Comparison of ENCODE assay signal across 8 cellular contexts in the genomic region with DNA sequence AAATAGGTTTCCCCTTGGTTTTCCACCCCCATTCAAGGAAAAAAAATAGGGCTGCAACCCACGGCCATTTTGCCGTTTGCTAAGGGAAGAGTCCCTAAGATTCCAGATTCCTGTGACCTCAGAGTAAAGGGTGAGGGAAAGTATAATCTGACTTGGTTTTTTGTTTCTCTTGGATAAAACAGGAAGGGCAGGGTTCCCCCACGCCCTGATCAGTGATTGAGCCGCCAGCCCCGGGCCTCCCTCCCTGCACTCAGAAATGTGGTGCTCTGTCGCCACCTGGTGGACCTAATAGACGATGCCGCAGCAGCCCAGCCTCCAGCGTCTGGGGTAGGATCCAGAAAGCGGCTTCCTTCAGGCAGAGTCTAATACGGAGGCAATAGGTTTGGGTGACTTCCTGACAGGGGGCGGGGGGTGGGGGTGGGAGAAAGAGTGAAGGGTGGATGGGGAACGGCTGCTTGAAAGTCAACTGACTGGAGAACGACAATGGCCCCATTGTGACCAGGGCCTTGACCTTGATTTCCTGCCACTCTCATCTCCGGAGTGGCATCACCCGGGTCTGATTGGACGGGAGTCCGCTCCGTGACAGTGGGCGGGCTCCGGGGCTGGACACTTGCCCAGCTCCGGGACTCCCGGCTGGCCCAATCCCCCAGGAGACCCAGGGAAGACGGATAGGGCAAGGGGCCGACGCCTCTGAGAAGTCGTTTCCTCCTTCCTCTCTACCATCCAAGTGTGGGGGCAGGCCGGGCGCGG. TPM values are rescaled to one million over a fixed set of nuclear protein-coding genes. Genes with fewer than 3 reads are reported as not detected.
DNase-seq lines count a peak whose midpoint lies in the region; ATAC-seq and TF ChIP-seq lines count a peak whose summit lies in the region.

No MANE protein-coding gene starts in this region.

- H3K36me3 Mint-ChIP-seq in activated CD4-positive, alpha-beta T cell treated with anti-CD3 and anti-CD28 coated beads, Interleukin-2, amount 10 ng/mL, durations not matched to agents 7 days and 5 days (ENCODE audit: low read depth): no peaks in the 10 kb centered on the region

- H3K9me3 Mint-ChIP-seq in activated CD4-positive, alpha-beta T cell treated with anti-CD3 and anti-CD28 coated beads, Interleukin-2, amount 10 ng/mL, durations not matched to agents 7 days and 5 days: no peaks in the 10 kb centered on the region

- H3K27ac Mint-ChIP-seq in activated CD4-positive, alpha-beta T cell treated with anti-CD3 and anti-CD28 coated beads, Interleukin-2, amount 10 ng/mL, durations not matched to agents 7 days and 5 days: peak overlapping the region; percentile 26

- H3K27ac ChIP-seq in right lobe of liver: no peak overlapping the region

- POLR2A ChIA-PET in activated CD4-positive, alpha-beta T cell treated with anti-CD3 and anti-CD28 coated beads, Interleukin-2, amount 10 ng/mL, durations not matched to agents 7 days and 5 days (lab: Charles Lee): no interaction called here

- intact Hi-C loops in right lobe of liver (cut with DNase I): no loop called here

- no peak for TF ChIP-seq POLR2A in right lobe of liver (IDR thresholded peaks at IDR 0.05)

- 6% methylated on average over 18 of the region's 30 CpGs for WGBS in right lobe of liver (ENCODE audit: insufficient coverage, low coverage, low lambda C conversion rate, missing lambda C conversion rate)

- peaks cover 10% of the 10 kb centered on the region for H3K4me1 Mint-ChIP-seq in activated CD4-positive, alpha-beta T cell treated with anti-CD3 and anti-CD28 coated beads, Interleukin-2, amount 10 ng/mL, durations not matched to agents 7 days and 5 days

- H3K27me3 ChIP-seq in right lobe of liver: no peaks in the 10 kb centered on the region

- DNase-seq in AG20443 (ENCODE audit: low spot score): peak; percentile 94
- peak; percentile 13 for DNase-seq in NCI-H524 treated with DMSO at 0.1 percent for 48 hours (lab: John Stamatoyannopoulos, UW)
- DNase-seq in activated CD4-positive, alpha-beta T cell treated with anti-CD3 and anti-CD28 coated beads, Interleukin-2, amount 10 ng/mL, durations not matched to agents 7 days and 5 days: peak; percentile 89
- peak; percentile 83 for DNase-seq in dedifferentiated amniotic fluid mesenchymal stem cell (ENCODE audit: extremely low spot score)
- DNase-seq in right lobe of liver: peak; percentile 86 to 90 (median 89)
- DNase-seq in stimulated activated CD4-positive, alpha-beta T cell treated with anti-CD3 and anti-CD28 coated beads, Interleukin-4, amount 100 ng/mL, for 4 hours: peak; percentile 78 to 83

- peaks cover 0 to 4% (median 0%) of the 10 kb centered on the region in 4 donors for H3K4me1 ChIP-seq in right lobe of liver

- TF ChIP-seq CTCF in right lobe of liver (IDR thresholded peaks at IDR 0.05): peak; percentile 89 to 92 (median 90)

- ATAC-seq in GM19043 (IDR thresholded peaks at IDR 0.05; ENCODE audit: low read depth, unreplicated experiment) (peak; percentile 95), HG03378 (IDR thresholded peaks at IDR 0.05; ENCODE audit: unreplicated experiment) (peak; percentile 89), right lobe of liver (peak; percentile 98 to 99 (median 98))

- CTCF ChIA-PET in activated CD4-positive, alpha-beta T cell treated with anti-CD3 and anti-CD28 coated beads, Interleukin-2, amount 10 ng/mL, durations not matched to agents 7 days and 5 days (lab: Charles Lee): interaction anchor here (0.6 to 1.2 kb wide), 4 partner anchors 11 to 370 kb away, joined by 3 to 5 read pairs (median 3); no protein-coding TSS in a partner anchor

- no peaks in the 10 kb centered on the region for H3K9me3 ChIP-seq in right lobe of liver

- H3K4me3 Mint-ChIP-seq in activated CD4-positive, alpha-beta T cell treated with anti-CD3 and anti-CD28 coated beads, Interleukin-2, amount 10 ng/mL, durations not matched to agents 7 days and 5 days: peak overlapping the region; percentile 5

- peak overlapping the region; percentile 2 to 42 (median 19) for H3K4me3 ChIP-seq in right lobe of liver

- no peaks in the 10 kb centered on the region for H3K27me3 Mint-ChIP-seq in activated CD4-positive, alpha-beta T cell treated with anti-CD3 and anti-CD28 coated beads, Interleukin-2, amount 10 ng/mL, durations not matched to agents 7 days and 5 days

- no peaks in the 10 kb centered on the region for H3K36me3 ChIP-seq in right lobe of liver

RNA-seq across cellular contexts. Expression of a gene that starts 17.8 kb away (rescaled TPM):
- 10 to 100 TPM in 1 of 2 experiments, 1 to 10 TPM in 1; 8.6 to 10.3 TPM for total RNA-seq in activated CD4-positive, alpha-beta T cell treated with anti-CD3 and anti-CD28 coated beads, Interleukin-2, amount 10 ng/mL, durations not matched to agents 7 days and 5 days
- total RNA-seq in right lobe of liver: 10 to 100 TPM; 15.5 to 78.0 (median 29.8) TPM

RNA-seq across cellular contexts. Expression of a gene that starts 31.5 kb away (rescaled TPM):
- total RNA-seq in activated CD4-positive, alpha-beta T cell treated with anti-CD3 and anti-CD28 coated beads, Interleukin-2, amount 10 ng/mL, durations not matched to agents 7 days and 5 days: 1 to 10 TPM; 5.1 to 5.3 TPM
- total RNA-seq in right lobe of liver: 1 to 10 TPM; 4.4 to 7.1 (median 6.5) TPM

RNA-seq across cellular contexts. Expression of a gene that starts 43.3 kb away (rescaled TPM):
- total RNA-seq in activated CD4-positive, alpha-beta T cell treated with anti-CD3 and anti-CD28 coated beads, Interleukin-2, amount 10 ng/mL, durations not matched to agents 7 days and 5 days: 10 to 100 TPM; 15.5 to 15.7 TPM
- 10 to 100 TPM in 4 of 6 experiments, 1 to 10 TPM in 2; 8.7 to 14.1 (median 12.1) TPM for total RNA-seq in right lobe of liver

Comparison
In these comparisons a context has a peak if more than half of its experiments do, and no peak if none do; other contexts are left out.
1. DNase-seq: peak in every context shown above with its lines; median percentile 94 in AG20443; 89 in activated CD4-positive, alpha-beta T cell treated with anti-CD3 and anti-CD28 coated beads, Interleukin-2, amount 10 ng/mL, durations not matched to agents 7 days and 5 days; 89 in right lobe of liver; 83 in dedifferentiated amniotic fluid mesenchymal stem cell; 80 in stimulated activated CD4-positive, alpha-beta T cell treated with anti-CD3 and anti-CD28 coated beads, Interleukin-4, amount 100 ng/mL, for 4 hours; 13 in NCI-H524 treated with DMSO at 0.1 percent for 48 hours.